Comparison of ENCODE assay signal across 9 cellular contexts in genomic region chr3:50274371-50275104, GRCh38. TPM values are rescaled to one million over a fixed set of nuclear protein-coding genes. Genes with fewer than 3 reads are reported as not detected.
DNase-seq lines count a peak whose midpoint lies in the region; ATAC-seq and TF ChIP-seq lines count a peak whose summit lies in the region.
"Had no signal": no experiment of that assay in that cellular context is flagged by ENCODE, and none has a peak within 500 bp of the region (broad histone marks: within the 10 kb centered on the region; RNA-seq: fewer than 3 reads in every experiment).

No MANE protein-coding gene starts in this region.

- no peak overlapping the region for H3K27ac Mint-ChIP-seq in central memory CD8-positive, alpha-beta T cell (ENCODE audit: low read depth)

- peak; percentile 70 to 74 for TF ChIP-seq RAD21 in liver (IDR thresholded peaks at IDR 0.05)

- ATAC-seq in central memory CD8-positive, alpha-beta T cell (replicated peaks; ENCODE audit: extremely low read depth, poor library complexity, severe bottlenecking): peak; percentile 52
- no peak for ATAC-seq in GM19455 (IDR thresholded peaks at IDR 0.05; ENCODE audit: unreplicated experiment)

- H3K4me3 Mint-ChIP-seq in central memory CD8-positive, alpha-beta T cell: peak overlapping the region; percentile 32

- peaks cover 0 to 2% (median 0%) of the 10 kb centered on the region in 4 donors for H3K27me3 ChIP-seq in liver (ENCODE audit: control insufficient read depth in 4 of 4, insufficient read depth in 4 of 4, low read length in 3 of 4)

- H3K27me3 Mint-ChIP-seq in central memory CD8-positive, alpha-beta T cell: peaks cover 53% of the 10 kb centered on the region

- H3K36me3 Mint-ChIP-seq in central memory CD8-positive, alpha-beta T cell (ENCODE audit: insufficient read depth): peaks cover 10% of the 10 kb centered on the region

- no peaks in the 10 kb centered on the region for H3K9me3 ChIP-seq in liver (ENCODE audit: control insufficient read depth in 4 of 4, low read length in 3 of 4)

- 17% methylated on average over 26 of the region's 26 CpGs for WGBS in liver

- H3K4me1 Mint-ChIP-seq in central memory CD8-positive, alpha-beta T cell: peaks cover 25% of the 10 kb centered on the region

- H3K9me3 Mint-ChIP-seq in central memory CD8-positive, alpha-beta T cell: no peaks in the 10 kb centered on the region

- no peaks in the 10 kb centered on the region for H3K36me3 ChIP-seq in liver (ENCODE audit: control insufficient read depth in 4 of 4, insufficient read depth in 3 of 4, low read depth in 1 of 4, low read length in 3 of 4)

- TF ChIP-seq CTCF in GM12864 (IDR thresholded peaks at IDR 0.05; ENCODE audit: low read depth, low read length, missing control alignments): peak; percentile 80
- peak; percentile 60 for TF ChIP-seq CTCF in liver (IDR thresholded peaks at IDR 0.05; ENCODE audit: low read depth, low read length, missing input control)

- H3K4me1 ChIP-seq in liver (ENCODE audit: control insufficient read depth in 4 of 4, insufficient read depth in 4 of 4, low read length in 3 of 4): peaks cover 3 to 41% (median 19%) of the 10 kb centered on the region in 4 donors

- H3K27ac ChIP-seq in liver (ENCODE audit: low read depth in 1 of 2, low read length in 2 of 2): no peak overlapping the region

- no peak overlapping the region for H3K4me3 ChIP-seq in GM12864 (ENCODE audit: low read depth, low read length)
- no peak overlapping the region for H3K4me3 ChIP-seq in liver (ENCODE audit: low read depth in 1 of 3, low read length in 3 of 3)

- DNase-seq in GM12864 (ENCODE audit: low read depth) (peak; percentile 34), NCI-H1105 (lab: John Stamatoyannopoulos, UW) (peak; percentile 31), putamen (ENCODE audit: low spot score) (no peak)
- DNase-seq in activated CD4-positive, CD25-positive, alpha-beta regulatory T cell treated with anti-CD3 and anti-CD28 coated beads, Interleukin-2, amount 50 U/mL, for 72 hours: peak; percentile 75
- peak; percentile 62 to 70 for DNase-seq in central memory CD8-positive, alpha-beta T cell (ENCODE audit: low spot score in 2 of 2)
- peak; percentile 27 to 44 for DNase-seq in stimulated activated CD8-positive, alpha-beta memory T cell treated with anti-CD3 and anti-CD28 coated beads, Interleukin-4, amount 100 ng/mL, for 1 hour (ENCODE audit: low read depth in 2 of 2, low spot score in 1 of 2)

- no peak overlapping the region for H3K9ac ChIP-seq in liver (ENCODE audit: low read depth in 1 of 2, low read length in 2 of 2)

TF ChIP-seq in liver, 16 proteins besides CTCF, POLR2A, EP300 and RAD21:
- TF ChIP-seq TAF1 (conservative IDR thresholded peaks at IDR 0.05) (no peak), HNF4A (conservative IDR thresholded peaks at IDR 0.05) (peak in 1 of 2 donors; percentile 18), MAX (IDR thresholded peaks at IDR 0.05) (no peak), HNF4G (IDR thresholded peaks at IDR 0.05) (no peak)

RNA-seq across cellular contexts. Expression of gene LSMEM2, which starts 4.3 kb away (rescaled TPM):
- under 1 TPM in 1 of 2 donors, not detected in 1; 0.08 TPM for total RNA-seq in liver
- polyA plus RNA-seq in liver: under 1 TPM in 1 of 2 donors, not detected in 1; 0.03 TPM
- total RNA-seq: glomerular endothelial cell had no signal

RNA-seq across cellular contexts. Expression of gene SEMA3B, which starts 5.6 kb away (rescaled TPM):
- total RNA-seq in liver: 1 to 10 TPM in 1 of 2 donors, under 1 TPM in 1; 0.56 to 1.5 TPM
- 1 to 10 TPM in 1 of 2 donors, under 1 TPM in 1; 0.40 to 1.3 TPM for polyA plus RNA-seq in liver

RNA-seq across cellular contexts. Expression of gene IFRD2, which starts 17.7 kb away (rescaled TPM):
- 10 to 100 TPM; 55.7 to 66.1 TPM for total RNA-seq in liver
- polyA plus RNA-seq in liver: 10 to 100 TPM; 60.3 to 91.2 TPM

RNA-seq across cellular contexts. Expression of gene HYAL3, which starts 24.7 kb away (rescaled TPM):
- 1 to 10 TPM; 1.9 to 6.6 TPM for total RNA-seq in liver
- polyA plus RNA-seq in liver: 1 to 10 TPM; 1.8 to 2.0 TPM

RNA-seq across cellular contexts. Expression of gene NAA80, which starts 24.7 kb away (rescaled TPM):
- 1 to 10 TPM; 1.6 to 1.8 TPM for total RNA-seq in liver
- polyA plus RNA-seq in liver: 1 to 10 TPM; 2.3 to 5.5 TPM
